ENCODE assay signal across 13 cellular contexts in genomic region chr19:2770055-2771013, GRCh38. TPM values are rescaled to one million over a fixed set of nuclear protein-coding genes. Genes with fewer than 3 reads are reported as not detected.
DNase-seq lines count a peak whose midpoint lies in the region; ATAC-seq and TF ChIP-seq lines count a peak whose summit lies in the region.
"Had no signal": no experiment of that assay in that cellular context is flagged by ENCODE, and none has a peak within 500 bp of the region (broad histone marks: within the 10 kb centered on the region; RNA-seq: fewer than 3 reads in every experiment).

No MANE protein-coding gene starts in this region.

- TF ChIP-seq POLR2A in esophagus squamous epithelium (IDR thresholded peaks at IDR 0.05) (no peak), spleen (IDR thresholded peaks at IDR 0.05) (no peak)

- H3K27me3 ChIP-seq in esophagus squamous epithelium = no peaks in the 10 kb centered on the region
- H3K27me3 ChIP-seq in left lung = no peaks in the 10 kb centered on the region
- no peaks in the 10 kb centered on the region for H3K27me3 ChIP-seq in spleen (replicated peaks in 1 of 7)

- peaks cover 21% of the 10 kb centered on the region for H3K4me1 Mint-ChIP-seq in activated CD8-positive, alpha-beta T cell treated with anti-CD3 and anti-CD28 coated beads for 36 hours (ENCODE audit: low read depth)

- in situ Hi-C loops in KBM-7 (cut with MboI; ENCODE audit: low pct_unique_long_range_greater_than_20kb, low sequenced_read_pairs) = no loop called here

- H3K4me3 Mint-ChIP-seq in activated CD8-positive, alpha-beta T cell treated with anti-CD3 and anti-CD28 coated beads for 36 hours = no peak overlapping the region
- H3K4me3 Mint-ChIP-seq: activated CD8-positive, alpha-beta T cell treated with anti-CD3 and anti-CD28 coated beads, Interleukin-2, amount 10 ng/mL, durations not matched to agents 7 days and 5 days; activated naive CD8-positive, alpha-beta T cell treated with anti-CD3 and anti-CD28 coated beads, Interleukin-2, amount 10 ng/mL, durations not matched to agents 7 days and 5 days had no signal

- no peaks in the 10 kb centered on the region for H3K9me3 Mint-ChIP-seq in activated CD8-positive, alpha-beta T cell treated with anti-CD3 and anti-CD28 coated beads for 36 hours
- H3K9me3 Mint-ChIP-seq: activated naive CD8-positive, alpha-beta T cell treated with anti-CD3 and anti-CD28 coated beads, Interleukin-2, amount 10 ng/mL, durations not matched to agents 7 days and 5 days had no signal

- CTCF ChIA-PET in activated CD8-positive, alpha-beta T cell treated with anti-CD3 and anti-CD28 coated beads for 36 hours (lab: Charles Lee) = no interaction called here

- H3K36me3 Mint-ChIP-seq in activated CD8-positive, alpha-beta T cell treated with anti-CD3 and anti-CD28 coated beads for 36 hours (ENCODE audit: low read depth) = peaks cover 9% of the 10 kb centered on the region

- H3K27me3 Mint-ChIP-seq in activated CD8-positive, alpha-beta T cell treated with anti-CD3 and anti-CD28 coated beads for 36 hours = no peaks in the 10 kb centered on the region
- H3K27me3 Mint-ChIP-seq: activated naive CD8-positive, alpha-beta T cell treated with anti-CD3 and anti-CD28 coated beads, Interleukin-2, amount 10 ng/mL, durations not matched to agents 7 days and 5 days had no signal

- DNase-seq in KBM-7 (peak; percentile 29), esophagus squamous epithelium (lab: John Stamatoyannopoulos, UW) (no peak), left lung (no peak), spleen (peak; percentile 71), NCI-H1105 treated with DMSO at 0.1 percent for 48 hours (lab: John Stamatoyannopoulos, UW) (no peak)
- no peak for DNase-seq in activated CD8-positive, alpha-beta T cell treated with anti-CD3 and anti-CD28 coated beads for 36 hours
- DNase-seq in activated CD8-positive, alpha-beta memory T cell treated with anti-CD3 and anti-CD28 coated beads for 24 hours = no peak
- DNase-seq: activated CD8-positive, alpha-beta T cell treated with anti-CD3 and anti-CD28 coated beads, Interleukin-2, amount 10 ng/mL, durations not matched to agents 7 days and 5 days; activated naive CD8-positive, alpha-beta T cell treated with anti-CD3 and anti-CD28 coated beads, Interleukin-2, amount 10 ng/mL, durations not matched to agents 7 days and 5 days; Calu3; NCI-H1417; T-helper 1 cell had no signal

- 70 to 87% methylated on average over 3 to 19 of the region's 40 CpGs for WGBS in esophagus squamous epithelium, 2 donors
- WGBS in spleen, 5 donors = 58 to 68% (median 63%) methylated on average over 36 to 40 of the region's 40 CpGs

- no peak for TF ChIP-seq CTCF in esophagus squamous epithelium (IDR thresholded peaks at IDR 0.05)
- no peak for TF ChIP-seq CTCF in left lung (IDR thresholded peaks at IDR 0.05)
- TF ChIP-seq CTCF in spleen (IDR thresholded peaks at IDR 0.05 in 8 of 11, conservative IDR thresholded peaks at IDR 0.05 in 3 of 11) = no peak
- no peak for TF ChIP-seq CTCF in activated CD8-positive, alpha-beta T cell treated with anti-CD3 and anti-CD28 coated beads for 36 hours (IDR thresholded peaks at IDR 0.05)

- no peaks in the 10 kb centered on the region for H3K9me3 ChIP-seq in esophagus squamous epithelium
- no peaks in the 10 kb centered on the region for H3K9me3 ChIP-seq in left lung
- no peaks in the 10 kb centered on the region for H3K9me3 ChIP-seq in spleen

- POLR2A ChIA-PET in activated CD8-positive, alpha-beta T cell treated with anti-CD3 and anti-CD28 coated beads for 36 hours (lab: Charles Lee) = no interaction called here

- peak overlapping the region; percentile 13 to 77 (median 50) for H3K27ac ChIP-seq in esophagus squamous epithelium
- peak overlapping the region in 1 of 2 donors; percentile 45 for H3K27ac ChIP-seq in left lung
- H3K27ac ChIP-seq in spleen = peak overlapping the region; percentile 35 to 82 (median 72)

- H3K4me1 ChIP-seq in esophagus squamous epithelium = peaks cover 0 to 55% (median 16%) of the 10 kb centered on the region in 3 donors
- peaks cover 0 to 27% of the 10 kb centered on the region in 2 donors for H3K4me1 ChIP-seq in left lung
- peaks cover 20 to 58% (median 46%) of the 10 kb centered on the region in 6 donors for H3K4me1 ChIP-seq in spleen

- ATAC-seq in left lung = peak; percentile 33
- no peak for ATAC-seq in activated CD8-positive, alpha-beta T cell treated with anti-CD3 and anti-CD28 coated beads for 36 hours
- no peak for ATAC-seq in GM21576 (IDR thresholded peaks at IDR 0.05; ENCODE audit: unreplicated experiment)
- ATAC-seq: activated CD8-positive, alpha-beta T cell treated with anti-CD3 and anti-CD28 coated beads, Interleukin-2, amount 10 ng/mL, durations not matched to agents 7 days and 5 days had no signal

- H3K36me3 ChIP-seq in esophagus squamous epithelium (peaks cover 11 to 62% (median 26%) of the 10 kb centered on the region in 3 donors), left lung (peaks cover 0 to 46% of the 10 kb centered on the region in 2 donors), spleen (peaks cover 0 to 63% (median 37%) of the 10 kb centered on the region in 6 donors)

- H3K4me3 ChIP-seq in esophagus squamous epithelium (no peak overlapping the region), left lung (no peak overlapping the region), spleen (no peak overlapping the region)

- no peak overlapping the region for H3K27ac Mint-ChIP-seq in activated CD8-positive, alpha-beta T cell treated with anti-CD3 and anti-CD28 coated beads for 36 hours
- H3K27ac Mint-ChIP-seq: activated CD8-positive, alpha-beta T cell treated with anti-CD3 and anti-CD28 coated beads, Interleukin-2, amount 10 ng/mL, durations not matched to agents 7 days and 5 days; activated naive CD8-positive, alpha-beta T cell treated with anti-CD3 and anti-CD28 coated beads, Interleukin-2, amount 10 ng/mL, durations not matched to agents 7 days and 5 days had no signal

- intact Hi-C loops in esophagus squamous epithelium (cut with DNase I) (no loop called here), left lung (cut with DNase I) (no loop called here), spleen (cut with DNase I; ENCODE audit: low total_unique reads) (no loop called here)
- intact Hi-C loops in activated CD8-positive, alpha-beta T cell treated with anti-CD3 and anti-CD28 coated beads for 36 hours (cut with micrococcal nuclease) = no loop called here

RNA-seq across cellular contexts. Expression of gene SGTA, which starts 12.7 kb away (rescaled TPM):
- total RNA-seq in esophagus squamous epithelium = 10 to 100 TPM; 30.6 to 45.0 (median 42.8) TPM
- 10 to 100 TPM; 39.6 to 46.3 TPM for total RNA-seq in left lung
- 10 to 100 TPM; 39.7 to 59.7 (median 46.5) TPM for total RNA-seq in spleen
- polyA plus RNA-seq in spleen = 10 to 100 TPM; 36.5 to 63.0 (median 40.0) TPM
- total RNA-seq in activated CD8-positive, alpha-beta T cell treated with anti-CD3 and anti-CD28 coated beads for 36 hours = 10 to 100 TPM; 53.4 to 60.8 TPM

RNA-seq across cellular contexts. Expression of gene THOP1, which starts 15.0 kb away (rescaled TPM):
- total RNA-seq in esophagus squamous epithelium (10 to 100 TPM; 57.8 to 88.6 (median 74.7) TPM), left lung (10 to 100 TPM; 46.3 to 65.3 TPM), spleen (10 to 100 TPM; 31.0 to 48.8 (median 37.4) TPM)
- 10 to 100 TPM; 55.5 to 96.2 (median 59.0) TPM for polyA plus RNA-seq in spleen
- 100 to 1,000 TPM; 157 to 158 TPM for total RNA-seq in activated CD8-positive, alpha-beta T cell treated with anti-CD3 and anti-CD28 coated beads for 36 hours

RNA-seq across cellular contexts. Expression of gene SLC39A3, which starts 30.5 kb away (rescaled TPM):
- total RNA-seq in esophagus squamous epithelium (10 to 100 TPM; 14.8 to 22.1 (median 20.7) TPM), left lung (10 to 100 TPM; 28.4 to 33.6 TPM), spleen (10 to 100 TPM; 20.3 to 33.3 (median 26.7) TPM)
- 10 to 100 TPM; 19.1 to 42.6 (median 29.3) TPM for polyA plus RNA-seq in spleen
- total RNA-seq in activated CD8-positive, alpha-beta T cell treated with anti-CD3 and anti-CD28 coated beads for 36 hours = 10 to 100 TPM; 35.5 to 38.1 TPM

RNA-seq across cellular contexts. Expression of gene DIRAS1, which starts 49.2 kb away (rescaled TPM):
- 1 to 10 TPM in 2 of 4 donors, under 1 TPM in 2; 0.61 to 2.2 (median 1.4) TPM for total RNA-seq in esophagus squamous epithelium
- 1 to 10 TPM in 1 of 2 donors, under 1 TPM in 1; 0.71 to 2.0 TPM for total RNA-seq in left lung
- 1 to 10 TPM; 2.5 to 5.6 (median 3.5) TPM for total RNA-seq in spleen
- polyA plus RNA-seq in spleen = 10 to 100 TPM in 1 of 3 donors, 1 to 10 TPM in 2; 1.3 to 17.1 (median 3.6) TPM
- total RNA-seq in activated CD8-positive, alpha-beta T cell treated with anti-CD3 and anti-CD28 coated beads for 36 hours = under 1 TPM in 1 of 2 experiments, not detected in 1; 0.09 TPM
- total RNA-seq: activated CD8-positive, alpha-beta T cell treated with anti-CD3 and anti-CD28 coated beads, Interleukin-2, amount 10 ng/mL, durations not matched to agents 7 days and 5 days; activated naive CD8-positive, alpha-beta T cell treated with anti-CD3 and anti-CD28 coated beads, Interleukin-2, amount 10 ng/mL, durations not matched to agents 7 days and 5 days had no signal

RNA-seq across cellular contexts. Expression of gene ZNF554, which starts 49.3 kb away (rescaled TPM):
- total RNA-seq in esophagus squamous epithelium = 1 to 10 TPM in 3 of 4 donors, under 1 TPM in 1; 0.70 to 5.1 (median 4.0) TPM
- 1 to 10 TPM; 2.1 to 4.1 TPM for total RNA-seq in left lung
- 1 to 10 TPM; 3.6 to 7.1 (median 4.5) TPM for total RNA-seq in spleen
- 1 to 10 TPM; 1.4 to 4.0 (median 2.3) TPM for polyA plus RNA-seq in spleen
- total RNA-seq in activated CD8-positive, alpha-beta T cell treated with anti-CD3 and anti-CD28 coated beads for 36 hours = 1 to 10 TPM in 1 of 2 experiments, under 1 TPM in 1; 0.83 to 1.5 TPM

Comparison
In these comparisons a context has a peak if more than half of its experiments do, and no peak if none do; other contexts are left out.
1. DNase-seq: peak in KBM-7 (single experiment) and spleen (single experiment); none in esophagus squamous epithelium (single experiment), left lung (0 of 2), activated CD8-positive, alpha-beta T cell treated with anti-CD3 and anti-CD28 coated beads for 36 hours (single experiment), NCI-H1105 treated with DMSO at 0.1 percent for 48 hours (single experiment) and activated CD8-positive, alpha-beta memory T cell treated with anti-CD3 and anti-CD28 coated beads for 24 hours (single experiment).